19 cellular contexts compared by ENCODE assay signal in the genomic region with DNA sequence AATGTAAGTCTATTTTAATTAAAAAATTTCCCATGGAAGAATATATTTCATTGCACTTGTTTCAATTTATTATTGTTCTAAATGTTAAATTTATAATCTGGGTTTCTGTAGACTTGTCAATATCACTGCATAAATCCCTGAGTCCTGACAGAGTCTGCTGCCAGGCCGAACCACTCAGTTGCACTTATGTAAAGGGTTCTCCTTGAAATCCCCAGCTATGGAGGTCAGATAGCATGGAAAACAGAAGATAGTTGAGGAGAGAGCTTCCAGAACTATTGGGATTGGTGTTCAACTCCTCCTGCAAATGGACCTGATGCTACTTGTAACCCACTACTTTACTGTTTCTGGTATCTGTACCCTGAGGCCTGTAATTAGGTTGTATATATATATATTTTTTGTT.
"Had no signal": no experiment of that assay in that cellular context is flagged by ENCODE, and none has a peak within 500 bp of the region (broad histone marks: within the 10 kb centered on the region; RNA-seq: fewer than 3 reads in every experiment).

No MANE protein-coding gene starts in this region.

- H3K27ac ChIP-seq: dorsolateral prefrontal cortex, gastrocnemius medialis, lower lobe of right lung, parathyroid adenoma, thoracic aorta, tibial nerve, upper lobe of left lung had no signal

- H3K4me3 ChIP-seq: dorsolateral prefrontal cortex, gastrocnemius medialis, lower lobe of right lung, thoracic aorta, tibial nerve, upper lobe of left lung had no signal

- DNase-seq: central memory CD4-positive, alpha-beta T cell; dorsolateral prefrontal cortex; effector CD4-positive, alpha-beta T cell; foreskin fibroblast; gastrocnemius medialis; hippocampal formation; lower lobe of right lung; natural killer cell; occipital lobe; stimulated activated CD4-positive, alpha-beta T cell treated with anti-CD3 and anti-CD28 coated beads, Interleukin-4, amount 100 ng/mL, for 4 hours; stimulated activated naive CD8-positive, alpha-beta T cell treated with anti-CD3 and anti-CD28 coated beads, Interleukin-15, Interleukin-2, amounts not matched to agents 100 U/mL and 50 U/mL, for 24 hours; substantia nigra; upper lobe of left lung had no signal

- H3K9me3 ChIP-seq: gastrocnemius medialis, lower lobe of right lung, thoracic aorta, tibial nerve, upper lobe of left lung had no signal

- H3K27me3 ChIP-seq: dorsolateral prefrontal cortex, gastrocnemius medialis, tibial nerve, upper lobe of left lung had no signal

- H3K4me1 ChIP-seq: gastrocnemius medialis, lower lobe of right lung, parathyroid adenoma, tibial nerve, upper lobe of left lung had no signal

- ATAC-seq: gastrocnemius medialis; left lobe of liver; lower lobe of right lung; natural killer cell; sciatic nerve; stimulated activated memory B cell treated with anti-CD40 and anti-IgM and Interleukin-4, amounts not matched to agents 10 μg/mL and 1 μg/mL and 100 μg/mL, for 72 hours; stimulated activated naive CD8-positive, alpha-beta T cell treated with anti-CD3 and anti-CD28 coated beads, Interleukin-15, Interleukin-2, amounts not matched to agents 100 U/mL and 50 U/mL, for 24 hours had no signal
